Comparison of ENCODE assay signal across 8 cellular contexts in genomic region chr2:11377915-11378649, GRCh38. TPM values are rescaled to one million over a fixed set of nuclear protein-coding genes. Genes with fewer than 3 reads are reported as not detected.
A peak's percentile ranks its signal among the peaks of the same experiment; 100 is the strongest.
DNase-seq lines count a peak whose midpoint lies in the region; ATAC-seq lines count a peak whose summit lies in the region.

No MANE protein-coding gene starts in this region.

- peaks cover 0 to 8% (median 2%) of the 10 kb centered on the region in 7 donors for H3K4me1 Mint-ChIP-seq in naive thymus-derived CD4-positive, alpha-beta T cell
- no peaks in the 10 kb centered on the region for H3K4me1 Mint-ChIP-seq in CD8-positive, alpha-beta memory T cell

- ATAC-seq in GM19023 (IDR thresholded peaks at IDR 0.05; ENCODE audit: unreplicated experiment), result peak; percentile 78
- ATAC-seq in HG03039 (IDR thresholded peaks at IDR 0.05; ENCODE audit: unreplicated experiment), result peak; percentile 78
- ATAC-seq in naive thymus-derived CD4-positive, alpha-beta T cell, result no peak

- H3K4me3 Mint-ChIP-seq in naive thymus-derived CD4-positive, alpha-beta T cell, result no peak overlapping the region
- H3K4me3 Mint-ChIP-seq in CD8-positive, alpha-beta memory T cell, result no peak overlapping the region

- peaks cover 18% of the 10 kb centered on the region for H3K4me1 ChIP-seq in rectal smooth muscle tissue (ENCODE audit: control insufficient read depth, insufficient read depth, low read length)
- no peaks in the 10 kb centered on the region for H3K4me1 ChIP-seq in naive thymus-derived CD4-positive, alpha-beta T cell (ENCODE audit: control insufficient read depth in 2 of 2, insufficient read depth in 2 of 2, low read length in 2 of 2)
- H3K4me1 ChIP-seq in CD8-positive, alpha-beta memory T cell (ENCODE audit: insufficient read depth, low read length), result no peaks in the 10 kb centered on the region

- no peaks in the 10 kb centered on the region for H3K27me3 ChIP-seq in rectal smooth muscle tissue (ENCODE audit: control insufficient read depth, insufficient read depth, low read length)
- no peaks in the 10 kb centered on the region for H3K27me3 ChIP-seq in H7 (ENCODE audit: control insufficient read depth, insufficient read depth, low read length)
- H3K27me3 ChIP-seq in naive thymus-derived CD4-positive, alpha-beta T cell (ENCODE audit: control insufficient read depth in 2 of 2, insufficient read depth in 2 of 2, low read length in 2 of 2), result no peaks in the 10 kb centered on the region
- no peaks in the 10 kb centered on the region for H3K27me3 ChIP-seq in CD8-positive, alpha-beta memory T cell (ENCODE audit: insufficient read depth, low read length, poor library complexity, severe bottlenecking)

- H3K36me3 ChIP-seq in rectal smooth muscle tissue (ENCODE audit: control insufficient read depth, insufficient read depth, low read length), result no peaks in the 10 kb centered on the region
- H3K36me3 ChIP-seq in H7 (replicated peaks; ENCODE audit: control insufficient read depth, insufficient read depth, low read length), result no peaks in the 10 kb centered on the region
- H3K36me3 ChIP-seq in naive thymus-derived CD4-positive, alpha-beta T cell (ENCODE audit: control insufficient read depth in 2 of 3, insufficient read depth in 3 of 3, low read length in 3 of 3), result no peaks in the 10 kb centered on the region
- no peaks in the 10 kb centered on the region for H3K36me3 ChIP-seq in CD8-positive, alpha-beta memory T cell (ENCODE audit: insufficient read depth, low read length)

- H3K27me3 Mint-ChIP-seq in naive thymus-derived CD4-positive, alpha-beta T cell, result peaks cover 0 to 4% (median 0%) of the 10 kb centered on the region in 5 donors
- peaks cover 2 to 3% of the 10 kb centered on the region in 2 donors for H3K27me3 Mint-ChIP-seq in CD8-positive, alpha-beta memory T cell

- H3K9me3 Mint-ChIP-seq in naive thymus-derived CD4-positive, alpha-beta T cell, result no peaks in the 10 kb centered on the region
- no peaks in the 10 kb centered on the region for H3K9me3 Mint-ChIP-seq in CD8-positive, alpha-beta memory T cell

- POLR2A ChIA-PET in naive thymus-derived CD4-positive, alpha-beta T cell (lab: Charles Lee), result no interaction called here
- POLR2A ChIA-PET in CD8-positive, alpha-beta memory T cell (lab: Charles Lee), result no interaction called here

- DNase-seq in cerebellar cortex (ENCODE audit: low spot score) (peak; percentile 69), NCI-H1436 (lab: John Stamatoyannopoulos, UW) (no peak), H7 (no peak)
- no peak for DNase-seq in naive thymus-derived CD4-positive, alpha-beta T cell
- no peak for DNase-seq in CD8-positive, alpha-beta memory T cell

- no peaks in the 10 kb centered on the region for H3K36me3 Mint-ChIP-seq in naive thymus-derived CD4-positive, alpha-beta T cell
- no peaks in the 10 kb centered on the region for H3K36me3 Mint-ChIP-seq in CD8-positive, alpha-beta memory T cell

- CTCF ChIA-PET in naive thymus-derived CD4-positive, alpha-beta T cell (lab: Charles Lee), result no interaction called here
- CTCF ChIA-PET in CD8-positive, alpha-beta memory T cell (lab: Charles Lee), result no interaction called here

- intact Hi-C loops in naive thymus-derived CD4-positive, alpha-beta T cell (cut with micrococcal nuclease), result no loop called here

- H3K9ac ChIP-seq in rectal smooth muscle tissue (ENCODE audit: low read length), result no peak overlapping the region

- H3K27ac ChIP-seq in rectal smooth muscle tissue (ENCODE audit: low read depth, low read length), result peak overlapping the region; percentile 41
- no peak overlapping the region for H3K27ac ChIP-seq in naive thymus-derived CD4-positive, alpha-beta T cell (ENCODE audit: low read depth, low read length)
- no peak overlapping the region for H3K27ac ChIP-seq in CD8-positive, alpha-beta memory T cell (ENCODE audit: low read depth, low read length)

- no peak overlapping the region for H3K27ac Mint-ChIP-seq in naive thymus-derived CD4-positive, alpha-beta T cell
- peak overlapping the region in 1 of 8 donors; percentile 74 for H3K27ac Mint-ChIP-seq in CD8-positive, alpha-beta memory T cell

- no peaks in the 10 kb centered on the region for H3K9me3 ChIP-seq in naive thymus-derived CD4-positive, alpha-beta T cell (ENCODE audit: control insufficient read depth in 2 of 3, low read length in 3 of 3)
- H3K9me3 ChIP-seq in CD8-positive, alpha-beta memory T cell (ENCODE audit: low read length), result no peaks in the 10 kb centered on the region

- H3K4me3 ChIP-seq in rectal smooth muscle tissue (ENCODE audit: low read length) (peak overlapping the region; percentile 45), H7 (ENCODE audit: insufficient read depth, low read depth, low read length) (no peak overlapping the region)
- no peak overlapping the region for H3K4me3 ChIP-seq in naive thymus-derived CD4-positive, alpha-beta T cell (ENCODE audit: low read length)
- no peak overlapping the region for H3K4me3 ChIP-seq in CD8-positive, alpha-beta memory T cell (ENCODE audit: low read length)

RNA-seq across cellular contexts. Expression of gene ROCK2, which starts 33.6 kb away (rescaled TPM):
- 12.6 and 18.0 TPM in 2 replicates for total RNA-seq in H7 (2014; rRNA removed; shearing (Covaris generic))
- total RNA-seq in naive thymus-derived CD4-positive, alpha-beta T cell, result 10 to 100 TPM; 12.0 to 23.9 (median 18.8) TPM
- 10 to 100 TPM; 13.2 to 16.2 TPM for polyA plus RNA-seq in naive thymus-derived CD4-positive, alpha-beta T cell
- 10 to 100 TPM; 19.5 to 22.9 TPM for total RNA-seq in CD8-positive, alpha-beta memory T cell
- polyA plus RNA-seq in CD8-positive, alpha-beta memory T cell, result 15.5 TPM
